In the genomic region with DNA sequence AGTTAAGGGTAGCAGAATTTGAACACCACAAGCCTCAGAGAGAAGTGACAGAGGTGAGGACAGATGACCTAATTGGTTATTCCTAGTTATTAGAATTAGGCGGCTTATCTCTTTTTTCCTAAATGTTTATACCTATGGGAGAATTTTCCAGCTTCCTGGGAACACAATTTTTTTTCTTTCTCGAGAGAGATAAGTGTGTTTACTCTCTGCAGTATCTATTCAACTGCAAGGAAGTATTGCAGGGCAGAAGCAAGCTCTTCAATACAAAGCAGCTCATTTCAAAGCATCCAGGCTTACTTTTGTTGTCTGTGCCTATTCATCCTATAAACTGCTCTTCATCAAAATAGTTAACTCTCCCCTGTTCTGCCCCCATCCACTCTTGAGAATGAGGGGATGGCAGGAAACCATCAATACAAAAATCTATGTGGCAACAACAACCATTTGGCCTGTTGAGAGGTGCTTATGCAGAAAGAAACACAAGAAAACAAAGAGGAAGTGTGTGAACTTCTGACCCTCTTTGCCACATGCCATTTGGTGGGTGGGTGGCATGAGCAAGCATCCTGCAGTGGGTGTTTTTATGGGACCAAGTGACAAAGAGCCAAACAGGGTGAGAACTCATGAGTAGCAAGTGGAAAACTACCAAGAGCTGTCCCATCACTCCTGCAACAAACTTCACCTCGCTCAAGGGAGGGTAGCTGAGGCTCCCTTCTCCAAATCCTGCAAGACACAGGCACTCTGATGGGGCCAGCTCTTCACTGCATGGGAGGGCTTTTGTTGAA, we compare ENCODE assay signal across 8 cellular contexts. TPM values are rescaled to one million over a fixed set of nuclear protein-coding genes. Genes with fewer than 3 reads are reported as not detected.
DNase-seq lines count a peak whose midpoint lies in the region; ATAC-seq lines count a peak whose summit lies in the region.

No MANE protein-coding gene starts in this region.

- H3K4me1 Mint-ChIP-seq in activated T-helper 17 cell treated with anti-CD3 and anti-CD28 coated beads, Interleukin-2, amount 50 U/mL, for 72 hours = peaks cover 5% of the 10 kb centered on the region

- no peaks in the 10 kb centered on the region for H3K27me3 Mint-ChIP-seq in activated T-helper 17 cell treated with anti-CD3 and anti-CD28 coated beads, Interleukin-2, amount 50 U/mL, for 72 hours

- ATAC-seq in GM18907 (IDR thresholded peaks at IDR 0.05; ENCODE audit: unreplicated experiment) (peak; percentile 29), HG02759 (IDR thresholded peaks at IDR 0.05; ENCODE audit: unreplicated experiment) (no peak), GM21447 (IDR thresholded peaks at IDR 0.05; ENCODE audit: unreplicated experiment) (no peak)
- peak; percentile 92 for ATAC-seq in activated T-helper 17 cell treated with anti-CD3 and anti-CD28 coated beads, Interleukin-2, amount 50 U/mL, for 72 hours (replicated peaks)

- DNase-seq in NOMO-1 (lab: John Stamatoyannopoulos, UW; ENCODE audit: unreplicated experiment in 2 of 2) (peak; percentile 83 to 91), NCI-H1436 (lab: John Stamatoyannopoulos, UW) (no peak)
- peak in 2 of 3 donors; percentile 29 to 47 for DNase-seq in stimulated activated CD4-positive, alpha-beta T cell treated with anti-CD3 and anti-CD28 coated beads, Interleukin-12 subunit alpha, Interleukin-12 subunit beta, amount 100 ng/mL, for 48 hours (ENCODE audit: low read depth in 2 of 3, low spot score in 1 of 3)
- no peak for DNase-seq in activated CD4-positive, CD25-positive, alpha-beta regulatory T cell treated with anti-CD3 and anti-CD28 coated beads, Interleukin-2, amount 50 U/mL, for 72 hours

- peaks cover 3% of the 10 kb centered on the region for H3K9me3 Mint-ChIP-seq in activated T-helper 17 cell treated with anti-CD3 and anti-CD28 coated beads, Interleukin-2, amount 50 U/mL, for 72 hours

- no peaks in the 10 kb centered on the region for H3K36me3 Mint-ChIP-seq in activated T-helper 17 cell treated with anti-CD3 and anti-CD28 coated beads, Interleukin-2, amount 50 U/mL, for 72 hours (ENCODE audit: low read depth)

- no peak overlapping the region for H3K4me3 Mint-ChIP-seq in activated T-helper 17 cell treated with anti-CD3 and anti-CD28 coated beads, Interleukin-2, amount 50 U/mL, for 72 hours

- H3K27ac Mint-ChIP-seq in activated T-helper 17 cell treated with anti-CD3 and anti-CD28 coated beads, Interleukin-2, amount 50 U/mL, for 72 hours = no peak overlapping the region

RNA-seq across cellular contexts. Expression of a gene that starts 50.6 kb away (rescaled TPM):
- total RNA-seq in activated T-helper 17 cell treated with anti-CD3 and anti-CD28 coated beads, Interleukin-2, amount 50 U/mL, for 72 hours = 100 to 1,000 TPM; 131 to 141 TPM

RNA-seq across cellular contexts. Expression of a gene that starts 50.6 kb away (rescaled TPM):
- total RNA-seq in activated T-helper 17 cell treated with anti-CD3 and anti-CD28 coated beads, Interleukin-2, amount 50 U/mL, for 72 hours = 10 to 100 TPM; 35.5 to 72.2 TPM

Comparison
In these comparisons a context has a peak if more than half of its experiments do, and no peak if none do; other contexts are left out.
1. ATAC-seq: peak in GM18907 (single experiment) and activated T-helper 17 cell treated with anti-CD3 and anti-CD28 coated beads, Interleukin-2, amount 50 U/mL, for 72 hours (single experiment); none in HG02759 (single experiment) and GM21447 (single experiment).
2. DNase-seq: peak in NOMO-1 (2 of 2) and stimulated activated CD4-positive, alpha-beta T cell treated with anti-CD3 and anti-CD28 coated beads, Interleukin-12 subunit alpha, Interleukin-12 subunit beta, amount 100 ng/mL, for 48 hours (2 of 3); none in NCI-H1436 (single experiment) and activated CD4-positive, CD25-positive, alpha-beta regulatory T cell treated with anti-CD3 and anti-CD28 coated beads, Interleukin-2, amount 50 U/mL, for 72 hours (single experiment).